In genomic region chr2:144460981-144461766, GRCh38 we compare ENCODE assay signal across 13 cellular contexts. TPM values are rescaled to one million over a fixed set of nuclear protein-coding genes. Genes with fewer than 3 reads are reported as not detected.
DNase-seq lines count a peak whose midpoint lies in the region; ATAC-seq and TF ChIP-seq lines count a peak whose summit lies in the region.
"Had no signal": no experiment of that assay in that cellular context is flagged by ENCODE, and none has a peak within 500 bp of the region (broad histone marks: within the 10 kb centered on the region; RNA-seq: fewer than 3 reads in every experiment).

No MANE protein-coding gene starts in this region.

- H3K4me1 ChIP-seq in tibial nerve: peaks cover 0 to 93% (median 34%) of the 10 kb centered on the region in 4 donors
- H3K4me1 ChIP-seq: thyroid gland had no signal

- TF ChIP-seq CTCF in tibial nerve (IDR thresholded peaks at IDR 0.05): no peak

- H3K9me3 Mint-ChIP-seq in dendritic cell treated with granulocyte-macrophage colony-stimulating factor and Interleukin-4, amounts not matched to agents 40 ng/mL and 50 ng/mL, for 4 days: no peaks in the 10 kb centered on the region
- H3K9me3 Mint-ChIP-seq in memory B cell: no peaks in the 10 kb centered on the region

- peaks cover 78% of the 10 kb centered on the region for H3K36me3 Mint-ChIP-seq in dendritic cell treated with granulocyte-macrophage colony-stimulating factor and Interleukin-4, amounts not matched to agents 40 ng/mL and 50 ng/mL, for 4 days (ENCODE audit: low read depth)
- peaks cover 9% of the 10 kb centered on the region for H3K36me3 Mint-ChIP-seq in memory B cell

- peaks cover 79% of the 10 kb centered on the region for H3K4me1 Mint-ChIP-seq in dendritic cell treated with granulocyte-macrophage colony-stimulating factor and Interleukin-4, amounts not matched to agents 40 ng/mL and 50 ng/mL, for 4 days (ENCODE audit: low read depth)
- H3K4me1 Mint-ChIP-seq in memory B cell: peaks cover 34% of the 10 kb centered on the region

- H3K4me3 ChIP-seq in tibial nerve: no peak overlapping the region
- H3K4me3 ChIP-seq: right lobe of liver, thyroid gland had no signal

- peak; percentile 15 for DNase-seq in DMS 273 (lab: John Stamatoyannopoulos, UW; ENCODE audit: unreplicated experiment)
- DNase-seq in DMS 273 treated with DMSO at 0.1 percent for 48 hours (lab: John Stamatoyannopoulos, UW): no peak
- DNase-seq in memory B cell (ENCODE audit: low spot score in 2 of 2): no peak
- peak in 1 of 2 donors; percentile 75 for DNase-seq in tibial nerve (ENCODE audit: low spot score in 2 of 2)
- DNase-seq in activated CD4-positive, alpha-beta T cell treated with anti-CD3 and anti-CD28 coated beads for 48 hours: no peak
- DNase-seq in kidney glomerular epithelial cell (lab: John Stamatoyannopoulos, UW): no peak
- no peak for DNase-seq in stimulated activated CD4-positive, alpha-beta T cell treated with anti-CD3 and anti-CD28 coated beads, Interleukin-1b, Interleukin-23, amount 100 ng/mL, for 48 hours
- DNase-seq: activated CD4-positive, alpha-beta T cell treated with anti-CD3 and anti-CD28 coated beads, Interleukin-2, amount 50 U/mL, for 48 hours; right lobe of liver; thyroid gland had no signal

- H3K4me3 Mint-ChIP-seq in dendritic cell treated with granulocyte-macrophage colony-stimulating factor and Interleukin-4, amounts not matched to agents 40 ng/mL and 50 ng/mL, for 4 days: no peak overlapping the region
- peak overlapping the region; percentile 15 for H3K4me3 Mint-ChIP-seq in memory B cell

- H3K36me3 ChIP-seq in tibial nerve: no peaks in the 10 kb centered on the region
- H3K36me3 ChIP-seq: thyroid gland had no signal

- H3K27ac Mint-ChIP-seq in dendritic cell treated with granulocyte-macrophage colony-stimulating factor and Interleukin-4, amounts not matched to agents 40 ng/mL and 50 ng/mL, for 4 days: peak overlapping the region; percentile 74
- peak overlapping the region; percentile 68 for H3K27ac Mint-ChIP-seq in memory B cell

- no peaks in the 10 kb centered on the region for H3K27me3 ChIP-seq in tibial nerve
- H3K27me3 ChIP-seq: right lobe of liver, thyroid gland had no signal

- intact Hi-C loops in dendritic cell treated with granulocyte-macrophage colony-stimulating factor and Interleukin-4, amounts not matched to agents 40 ng/mL and 50 ng/mL, for 4 days (cut with micrococcal nuclease): no loop called here

- no peaks in the 10 kb centered on the region for H3K9me3 ChIP-seq in tibial nerve
- H3K9me3 ChIP-seq: right lobe of liver, thyroid gland had no signal

- peak overlapping the region; percentile 49 to 90 (median 76) for H3K27ac ChIP-seq in tibial nerve
- H3K27ac ChIP-seq: 22Rv1, epithelial cell of prostate, right lobe of liver, thyroid gland had no signal

- peak in 1 of 2 donors; percentile 21 for TF ChIP-seq POLR2A in tibial nerve (IDR thresholded peaks at IDR 0.05)

- no peak for ATAC-seq in memory B cell (ENCODE audit: low read depth)

- 45 to 51% methylated on average over 14 of the region's 14 CpGs for WGBS in tibial nerve, 2 donors

- no peaks in the 10 kb centered on the region for H3K27me3 Mint-ChIP-seq in dendritic cell treated with granulocyte-macrophage colony-stimulating factor and Interleukin-4, amounts not matched to agents 40 ng/mL and 50 ng/mL, for 4 days
- no peaks in the 10 kb centered on the region for H3K27me3 Mint-ChIP-seq in memory B cell

- peak in 1 of 2 donors; percentile 84 for TF ChIP-seq EP300 in tibial nerve (IDR thresholded peaks at IDR 0.05)

RNA-seq across cellular contexts. Expression of gene ZEB2, which starts 58.7 kb away (rescaled TPM):
- 100 to 1,000 TPM; 148 to 290 (median 218) TPM for total RNA-seq in tibial nerve
